ENCODE assay signal across 9 cellular contexts in genomic region chr3:114179575-114179974, GRCh38. TPM values are rescaled to one million over a fixed set of nuclear protein-coding genes. Genes with fewer than 3 reads are reported as not detected.
DNase-seq lines count a peak whose midpoint lies in the region; ATAC-seq and TF ChIP-seq lines count a peak whose summit lies in the region.
"Had no signal": no experiment of that assay in that cellular context is flagged by ENCODE, and none has a peak within 500 bp of the region (broad histone marks: within the 10 kb centered on the region; RNA-seq: fewer than 3 reads in every experiment).

No MANE protein-coding gene starts in this region.

- DNase-seq in DND-41 (no peak), Karpas-422 (peak; percentile 73), iPS-NIHi7 (ENCODE audit: extremely low spot score) (peak; percentile 51)
- no peak for DNase-seq in activated effector memory CD4-positive, alpha-beta T cell treated with anti-CD3 and anti-CD28 coated beads, Interleukin-2, amount 50 U/mL, for 16 hours
- DNase-seq in stimulated activated CD4-positive, alpha-beta T cell treated with anti-CD3 and anti-CD28 coated beads, Interleukin-4, amount 100 ng/mL, for 1 hour: no peak
- DNase-seq: natural killer cell had no signal

- no peak overlapping the region for H3K4me2 ChIP-seq in DND-41 (ENCODE audit: insufficient read depth, low read length)
- no peak overlapping the region for H3K4me2 ChIP-seq in Karpas-422 (ENCODE audit: low read depth, low read length, poor library complexity, severe bottlenecking)

- H3K79me2 ChIP-seq in DND-41 (ENCODE audit: insufficient read depth, low read length) (no peaks in the 10 kb centered on the region), Karpas-422 (ENCODE audit: low read length) (no peaks in the 10 kb centered on the region)

- H3K9me3 ChIP-seq in DND-41 (ENCODE audit: insufficient read depth, low read length, severe bottlenecking): peaks cover 2% of the 10 kb centered on the region
- no peaks in the 10 kb centered on the region for H3K9me3 ChIP-seq in Karpas-422 (ENCODE audit: low read length)

- no peak for ATAC-seq in DND-41 (ENCODE audit: insufficient read depth, low read depth)
- peak; percentile 75 for ATAC-seq in SK-N-SH treated with all-trans-retinoic acid at 6 μM for 48 hours
- no peak for ATAC-seq in HG03378 (IDR thresholded peaks at IDR 0.05; ENCODE audit: unreplicated experiment)
- ATAC-seq in GM19035 (IDR thresholded peaks at IDR 0.05; ENCODE audit: unreplicated experiment): no peak

- H4K20me1 ChIP-seq in DND-41 (ENCODE audit: insufficient read depth, low read length) (no peaks in the 10 kb centered on the region), Karpas-422 (ENCODE audit: insufficient read depth, low read depth, low read length) (no peaks in the 10 kb centered on the region)

- no peaks in the 10 kb centered on the region for H3K9me2 ChIP-seq in Karpas-422 (replicated peaks; ENCODE audit: insufficient read depth, low read length)

- H3K4me3 ChIP-seq in DND-41 (ENCODE audit: low read depth in 1 of 2, low read length in 2 of 2): no peak overlapping the region
- H3K4me3 ChIP-seq in Karpas-422 (ENCODE audit: low read length): no peak overlapping the region

- H3K27ac ChIP-seq in DND-41 (ENCODE audit: low read length) (no peak overlapping the region), Karpas-422 (ENCODE audit: low read length) (no peak overlapping the region)

- TF ChIP-seq CTCF in DND-41 (IDR thresholded peaks at IDR 0.05; ENCODE audit: borderline replicate concordance, extremely low read depth, low read length, poor library complexity, severe bottlenecking): peak; percentile 51

- no peaks in the 10 kb centered on the region for H3K27me3 ChIP-seq in DND-41 (ENCODE audit: insufficient read depth, low read length, poor library complexity)
- no peaks in the 10 kb centered on the region for H3K27me3 ChIP-seq in Karpas-422 (ENCODE audit: low read length)

- H3K4me1 ChIP-seq in DND-41 (ENCODE audit: insufficient read depth, low read length) (no peaks in the 10 kb centered on the region), Karpas-422 (ENCODE audit: low read length) (no peaks in the 10 kb centered on the region)

- no peak overlapping the region for H2AFZ ChIP-seq in DND-41 (ENCODE audit: low read depth, low read length)
- H2AFZ ChIP-seq in Karpas-422 (ENCODE audit: low read length): no peak overlapping the region

- H3K36me3 ChIP-seq in DND-41 (ENCODE audit: insufficient read depth, low read length): no peaks in the 10 kb centered on the region
- no peaks in the 10 kb centered on the region for H3K36me3 ChIP-seq in Karpas-422 (ENCODE audit: insufficient read depth, low read length)

- no peak overlapping the region for H3K9ac ChIP-seq in DND-41 (ENCODE audit: low read depth, low read length)
- no peak overlapping the region for H3K9ac ChIP-seq in Karpas-422 (ENCODE audit: low read length)

TF ChIP-seq in SK-N-SH treated with all-trans-retinoic acid at 6 μM for 48 hours, 23 proteins besides CTCF, POLR2A, EP300 and RAD21 (continues in another document):
- TF ChIP-seq ISL1 (CRISPR knock-in tag; IDR thresholded peaks at IDR 0.05): no peak
- TF ChIP-seq POU6F1 (CRISPR knock-in tag; IDR thresholded peaks at IDR 0.05; ENCODE audit: borderline replicate concordance, low read depth): no peak
- no peak for TF ChIP-seq TSHZ2 (CRISPR knock-in tag; IDR thresholded peaks at IDR 0.05)
- TF ChIP-seq ZFP3 (CRISPR knock-in tag; IDR thresholded peaks at IDR 0.05): no peak
- TF ChIP-seq GLIS3 (CRISPR knock-in tag; IDR thresholded peaks at IDR 0.05): no peak
- no peak for TF ChIP-seq ZC3H10 (CRISPR knock-in tag; IDR thresholded peaks at IDR 0.05)
- TF ChIP-seq CSDC2 (CRISPR knock-in tag; IDR thresholded peaks at IDR 0.05): no peak
- no peak for TF ChIP-seq TOX (CRISPR knock-in tag; IDR thresholded peaks at IDR 0.05; ENCODE audit: borderline replicate concordance)
- no peak for TF ChIP-seq SNAI2 (CRISPR knock-in tag; IDR thresholded peaks at IDR 0.05)
- no peak for TF ChIP-seq ARNTL (CRISPR knock-in tag; IDR thresholded peaks at IDR 0.05; ENCODE audit: borderline replicate concordance, low read depth)
- TF ChIP-seq CREB5 (CRISPR knock-in tag; IDR thresholded peaks at IDR 0.05; ENCODE audit: low read depth): no peak
- TF ChIP-seq BACH2 (CRISPR knock-in tag; IDR thresholded peaks at IDR 0.05; ENCODE audit: borderline replicate concordance): no peak
- TF ChIP-seq OSR1 (CRISPR knock-in tag; IDR thresholded peaks at IDR 0.05): no peak
- TF ChIP-seq ZFP30 (CRISPR knock-in tag; IDR thresholded peaks at IDR 0.05): no peak
- TF ChIP-seq PATZ1 (CRISPR knock-in tag; IDR thresholded peaks at IDR 0.05; ENCODE audit: borderline replicate concordance): no peak

RNA-seq across cellular contexts. Expression of gene DRD3, which starts 0.7 kb away (rescaled TPM):
- not detected in 2 replicates for total RNA-seq in Karpas-422 (2014; rRNA removed; shearing (Covaris generic); ENCODE audit: low replicate concordance)
- total RNA-seq: natural killer cell had no signal

RNA-seq across cellular contexts. Expression of gene ZNF80, which starts 57.8 kb away (rescaled TPM):
- total RNA-seq in Karpas-422 (2014; rRNA removed; shearing (Covaris generic); ENCODE audit: low replicate concordance): not detected in 2 replicates

Comparison
In these comparisons a context has a peak if more than half of its experiments do, and no peak if none do; other contexts are left out.
1. DNase-seq: peak in Karpas-422 (single experiment) and iPS-NIHi7 (single experiment); none in DND-41 (single experiment), activated effector memory CD4-positive, alpha-beta T cell treated with anti-CD3 and anti-CD28 coated beads, Interleukin-2, amount 50 U/mL, for 16 hours (single experiment) and stimulated activated CD4-positive, alpha-beta T cell treated with anti-CD3 and anti-CD28 coated beads, Interleukin-4, amount 100 ng/mL, for 1 hour (single experiment).